Comparison of ENCODE assay signal across 1 cellular context in the genomic region with DNA sequence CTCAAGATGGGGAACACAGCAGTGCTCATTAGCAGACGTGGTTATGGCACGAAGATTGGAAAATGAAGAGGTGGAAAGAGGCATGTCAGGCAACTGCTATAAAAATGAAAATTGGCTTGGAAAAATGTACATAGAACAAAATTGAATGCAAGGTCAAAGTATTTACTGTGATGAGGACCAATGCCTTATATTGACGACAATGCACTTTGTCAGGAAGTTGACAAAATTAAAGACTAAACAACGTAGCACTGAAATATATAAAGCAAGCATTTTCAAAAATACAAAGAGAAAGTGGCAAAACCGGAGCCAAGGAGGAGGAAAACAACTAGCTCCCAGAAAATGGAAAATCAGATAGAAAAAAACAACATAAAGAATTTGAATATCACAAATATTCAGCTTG.
TF ChIP-seq lines count a peak whose summit lies in the region.

No MANE protein-coding gene starts in this region.

TF ChIP-seq in SK-N-SH, 30 proteins besides CTCF, POLR2A, EP300 and RAD21 (continued from another document):
- TF ChIP-seq, protein P1, sequence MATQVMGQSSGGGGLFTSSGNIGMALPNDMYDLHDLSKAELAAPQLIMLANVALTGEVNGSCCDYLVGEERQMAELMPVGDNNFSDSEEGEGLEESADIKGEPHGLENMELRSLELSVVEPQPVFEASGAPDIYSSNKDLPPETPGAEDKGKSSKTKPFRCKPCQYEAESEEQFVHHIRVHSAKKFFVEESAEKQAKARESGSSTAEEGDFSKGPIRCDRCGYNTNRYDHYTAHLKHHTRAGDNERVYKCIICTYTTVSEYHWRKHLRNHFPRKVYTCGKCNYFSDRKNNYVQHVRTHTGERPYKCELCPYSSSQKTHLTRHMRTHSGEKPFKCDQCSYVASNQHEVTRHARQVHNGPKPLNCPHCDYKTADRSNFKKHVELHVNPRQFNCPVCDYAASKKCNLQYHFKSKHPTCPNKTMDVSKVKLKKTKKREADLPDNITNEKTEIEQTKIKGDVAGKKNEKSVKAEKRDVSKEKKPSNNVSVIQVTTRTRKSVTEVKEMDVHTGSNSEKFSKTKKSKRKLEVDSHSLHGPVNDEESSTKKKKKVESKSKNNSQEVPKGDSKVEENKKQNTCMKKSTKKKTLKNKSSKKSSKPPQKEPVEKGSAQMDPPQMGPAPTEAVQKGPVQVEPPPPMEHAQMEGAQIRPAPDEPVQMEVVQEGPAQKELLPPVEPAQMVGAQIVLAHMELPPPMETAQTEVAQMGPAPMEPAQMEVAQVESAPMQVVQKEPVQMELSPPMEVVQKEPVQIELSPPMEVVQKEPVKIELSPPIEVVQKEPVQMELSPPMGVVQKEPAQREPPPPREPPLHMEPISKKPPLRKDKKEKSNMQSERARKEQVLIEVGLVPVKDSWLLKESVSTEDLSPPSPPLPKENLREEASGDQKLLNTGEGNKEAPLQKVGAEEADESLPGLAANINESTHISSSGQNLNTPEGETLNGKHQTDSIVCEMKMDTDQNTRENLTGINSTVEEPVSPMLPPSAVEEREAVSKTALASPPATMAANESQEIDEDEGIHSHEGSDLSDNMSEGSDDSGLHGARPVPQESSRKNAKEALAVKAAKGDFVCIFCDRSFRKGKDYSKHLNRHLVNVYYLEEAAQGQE (IDR thresholded peaks at IDR 0.05; ENCODE audit: low read depth, low read length), result no peak
- no peak for TF ChIP-seq MXI1 (IDR thresholded peaks at IDR 0.05; ENCODE audit: low read depth, low read length)
- TF ChIP-seq, protein P2, sequence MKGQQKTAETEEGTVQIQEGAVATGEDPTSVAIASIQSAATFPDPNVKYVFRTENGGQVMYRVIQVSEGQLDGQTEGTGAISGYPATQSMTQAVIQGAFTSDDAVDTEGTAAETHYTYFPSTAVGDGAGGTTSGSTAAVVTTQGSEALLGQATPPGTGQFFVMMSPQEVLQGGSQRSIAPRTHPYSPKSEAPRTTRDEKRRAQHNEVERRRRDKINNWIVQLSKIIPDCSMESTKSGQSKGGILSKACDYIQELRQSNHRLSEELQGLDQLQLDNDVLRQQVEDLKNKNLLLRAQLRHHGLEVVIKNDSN (IDR thresholded peaks at IDR 0.05; ENCODE audit: borderline replicate concordance, low read depth), result no peak
- TF ChIP-seq TAF1 (IDR thresholded peaks at IDR 0.05; ENCODE audit: borderline replicate concordance, low read depth, low read length), result no peak
- TF ChIP-seq NRF1 (IDR thresholded peaks at IDR 0.05; ENCODE audit: low read depth, low read length), result no peak
- no peak for TF ChIP-seq TCF12 (IDR thresholded peaks at IDR 0.05)
- no peak for TF ChIP-seq GATA2 (CRISPR knock-in tag; IDR thresholded peaks at IDR 0.05)
- TF ChIP-seq, protein P3, sequence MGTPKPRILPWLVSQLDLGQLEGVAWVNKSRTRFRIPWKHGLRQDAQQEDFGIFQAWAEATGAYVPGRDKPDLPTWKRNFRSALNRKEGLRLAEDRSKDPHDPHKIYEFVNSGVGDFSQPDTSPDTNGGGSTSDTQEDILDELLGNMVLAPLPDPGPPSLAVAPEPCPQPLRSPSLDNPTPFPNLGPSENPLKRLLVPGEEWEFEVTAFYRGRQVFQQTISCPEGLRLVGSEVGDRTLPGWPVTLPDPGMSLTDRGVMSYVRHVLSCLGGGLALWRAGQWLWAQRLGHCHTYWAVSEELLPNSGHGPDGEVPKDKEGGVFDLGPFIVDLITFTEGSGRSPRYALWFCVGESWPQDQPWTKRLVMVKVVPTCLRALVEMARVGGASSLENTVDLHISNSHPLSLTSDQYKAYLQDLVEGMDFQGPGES (IDR thresholded peaks at IDR 0.05; ENCODE audit: low read depth, low read length), result no peak
- TF ChIP-seq, protein P4, sequence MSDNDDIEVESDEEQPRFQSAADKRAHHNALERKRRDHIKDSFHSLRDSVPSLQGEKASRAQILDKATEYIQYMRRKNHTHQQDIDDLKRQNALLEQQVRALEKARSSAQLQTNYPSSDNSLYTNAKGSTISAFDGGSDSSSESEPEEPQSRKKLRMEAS (IDR thresholded peaks at IDR 0.05; ENCODE audit: low read depth), result no peak
- TF ChIP-seq MEF2A (IDR thresholded peaks at IDR 0.05; ENCODE audit: borderline replicate concordance, low read depth), result no peak
- no peak for TF ChIP-seq JUND (IDR thresholded peaks at IDR 0.05)
